13 cellular contexts compared by ENCODE assay signal in the genomic region with DNA sequence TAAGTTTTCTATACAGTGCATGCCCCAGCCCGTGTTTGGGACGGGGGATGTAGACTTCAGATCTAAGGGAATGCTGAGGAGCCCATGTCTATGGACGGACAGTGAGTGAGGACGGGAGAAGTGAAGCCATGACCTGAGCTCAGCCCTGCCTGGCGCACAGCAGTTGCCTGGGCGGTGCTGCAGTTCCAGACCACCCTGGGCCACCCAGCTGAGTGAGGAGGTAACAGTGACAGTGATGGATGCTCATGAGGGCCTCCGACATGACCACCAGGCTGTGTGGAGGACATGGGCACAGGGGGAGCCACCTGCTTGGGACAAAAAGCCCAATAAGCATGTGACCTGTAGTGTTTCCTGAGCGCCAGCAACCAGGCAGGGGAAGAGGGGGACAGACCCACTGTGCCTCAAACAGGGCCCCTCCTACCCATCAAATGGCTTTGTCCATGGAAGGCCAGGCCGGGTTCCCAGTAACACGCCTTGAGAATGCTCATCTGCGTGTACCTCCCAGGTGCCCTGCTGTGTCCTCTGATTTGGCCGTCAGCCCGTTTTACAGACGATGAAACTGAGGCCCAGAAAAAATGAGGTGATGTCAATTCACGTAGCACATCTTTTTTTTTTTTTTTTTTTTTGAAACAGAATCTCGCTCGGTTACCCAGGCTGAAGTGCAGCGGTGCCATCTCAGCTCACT. TPM values are rescaled to one million over a fixed set of nuclear protein-coding genes. Genes with fewer than 3 reads are reported as not detected.
A peak's percentile ranks its signal among the peaks of the same experiment; 100 is the strongest.
DNase-seq lines count a peak whose midpoint lies in the region; ATAC-seq, FAIRE-seq and TF ChIP-seq lines count a peak whose summit lies in the region.
"Had no signal": no experiment of that assay in that cellular context is flagged by ENCODE, and none has a peak within 500 bp of the region (broad histone marks: within the 10 kb centered on the region; RNA-seq: fewer than 3 reads in every experiment).

No MANE protein-coding gene starts in this region.

- no peaks in the 10 kb centered on the region for H3K79me2 ChIP-seq in HepG2 (ENCODE audit: insufficient read depth, low read length)

- 96% methylated on average over 14 of the region's 18 CpGs for WGBS in HepG2 (ENCODE audit: low lambda C conversion rate)
- WGBS in right lobe of liver (ENCODE audit: insufficient coverage, low coverage, low lambda C conversion rate, missing lambda C conversion rate) = 92% methylated on average over 11 of the region's 18 CpGs
- 89 to 100% methylated on average over 1 to 18 of the region's 18 CpGs for WGBS in transverse colon (ENCODE audit: low coverage in 1 of 2), 2 donors
- WGBS in testis, 2 donors = 88 to 90% methylated on average over 15 to 18 of the region's 18 CpGs

- H3K36me3 Mint-ChIP-seq in activated naive CD8-positive, alpha-beta T cell treated with anti-CD3 and anti-CD28 coated beads, Interleukin-2, amount 10 ng/mL, durations not matched to agents 7 days and 5 days = peaks cover 30% of the 10 kb centered on the region

- BruUV-seq in HepG2 (replicated peaks; lab: Mats Ljungman, UMichigan) = no TSS peak

- H3K4me1 ChIP-seq in HepG2 (ENCODE audit: insufficient read depth, low read length) (peaks cover 38% of the 10 kb centered on the region), right lobe of liver (peaks cover 0 to 18% (median 0%) of the 10 kb centered on the region in 4 donors), transverse colon (peaks cover 18 to 81% (median 66%) of the 10 kb centered on the region in 4 donors), testis (peaks cover 11% of the 10 kb centered on the region)

- TF ChIP-seq POLR2A in HepG2 (IDR thresholded peaks at IDR 0.05; ENCODE audit: insufficient read depth in 1 of 2, low read depth in 2 of 2, low read length in 2 of 2) (no peak), right lobe of liver (IDR thresholded peaks at IDR 0.05) (no peak), transverse colon (IDR thresholded peaks at IDR 0.05) (no peak), testis (IDR thresholded peaks at IDR 0.05) (no peak)

- CTCF ChIA-PET in HepG2 (lab: Yijun Ruan, JAX; ENCODE audit: low intra/inter-chr PET ratio, low total read pairs) = no interaction called here

- intact Hi-C loops in HepG2 (cut with micrococcal nuclease; ENCODE audit: unreplicated experiment) (no loop called here), right lobe of liver (cut with DNase I) (no loop called here), transverse colon (cut with DNase I; ENCODE audit: low total_unique reads) (no loop called here), testis (cut with DNase I; ENCODE audit: low total_unique reads) (no loop called here)

- no peak for TF ChIP-seq RAD21 in HepG2 (CRISPR knock-in tag; IDR thresholded peaks at IDR 0.05)

- peaks cover 77% of the 10 kb centered on the region for H3K4me1 Mint-ChIP-seq in activated naive CD8-positive, alpha-beta T cell treated with anti-CD3 and anti-CD28 coated beads, Interleukin-2, amount 10 ng/mL, durations not matched to agents 7 days and 5 days

- POLR2A ChIA-PET in HepG2 (lab: Yijun Ruan, JAX) = no interaction called here
- POLR2A ChIA-PET in activated naive CD8-positive, alpha-beta T cell treated with anti-CD3 and anti-CD28 coated beads, Interleukin-2, amount 10 ng/mL, durations not matched to agents 7 days and 5 days (lab: Charles Lee) = interaction anchor here (0.7 to 5.5 kb wide), 4 partner anchors 9 to 68 kb away, joined by 3 to 41 read pairs (median 6); a partner anchor contains a TSS

- no peaks in the 10 kb centered on the region for H4K20me1 ChIP-seq in HepG2 (ENCODE audit: insufficient read depth, low read length)

- H3K27ac Mint-ChIP-seq in activated naive CD8-positive, alpha-beta T cell treated with anti-CD3 and anti-CD28 coated beads, Interleukin-2, amount 10 ng/mL, durations not matched to agents 7 days and 5 days = peak overlapping the region; percentile 77

- H3K4me3 ChIP-seq in HepG2 (replicated peaks in 1 of 3; ENCODE audit: insufficient read depth in 1 of 3, low read depth in 2 of 3, low read length in 3 of 3) (no peak overlapping the region), right lobe of liver (no peak overlapping the region), transverse colon (no peak overlapping the region), testis (no peak overlapping the region)

- H3K4me3 Mint-ChIP-seq in activated naive CD8-positive, alpha-beta T cell treated with anti-CD3 and anti-CD28 coated beads, Interleukin-2, amount 10 ng/mL, durations not matched to agents 7 days and 5 days = peak overlapping the region; percentile 80

- H3K36me3 ChIP-seq in HepG2 (replicated peaks in 1 of 2; ENCODE audit: control insufficient read depth in 1 of 2, insufficient read depth in 2 of 2, low read length in 2 of 2) (peaks cover 18 to 46% of the 10 kb centered on the region in 2 experiments), right lobe of liver (peaks cover 0 to 28% (median 12%) of the 10 kb centered on the region in 4 donors), transverse colon (peaks cover 0 to 16% (median 8%) of the 10 kb centered on the region in 4 donors), testis (ENCODE audit: low read depth, missing control alignments) (no peaks in the 10 kb centered on the region)

- no peaks in the 10 kb centered on the region for H3K27me3 Mint-ChIP-seq in activated naive CD8-positive, alpha-beta T cell treated with anti-CD3 and anti-CD28 coated beads, Interleukin-2, amount 10 ng/mL, durations not matched to agents 7 days and 5 days

- H3K9me3 Mint-ChIP-seq in activated naive CD8-positive, alpha-beta T cell treated with anti-CD3 and anti-CD28 coated beads, Interleukin-2, amount 10 ng/mL, durations not matched to agents 7 days and 5 days = no peaks in the 10 kb centered on the region

- H2AFZ ChIP-seq in HepG2 (ENCODE audit: low read length) = no peak overlapping the region

- H3K27ac ChIP-seq in HepG2 (ENCODE audit: extremely low read length, insufficient read depth, low read length) (no peak overlapping the region), right lobe of liver (no peak overlapping the region), transverse colon (peak overlapping the region in 3 of 4 donors; percentile 3 to 92 (median 52)), testis (no peak overlapping the region)
- H3K27ac ChIP-seq: HL-60 had no signal

- TF ChIP-seq EP300 in HepG2 (IDR thresholded peaks at IDR 0.05; ENCODE audit: low read depth in 2 of 2, low read length in 2 of 2) (no peak), HepG2 (CRISPR knock-in tag; IDR thresholded peaks at IDR 0.05; ENCODE audit: borderline replicate concordance) (no peak), transverse colon (IDR thresholded peaks at IDR 0.05; ENCODE audit: low read depth) (no peak)

- no peaks in the 10 kb centered on the region for H3K9me3 ChIP-seq in HepG2 (ENCODE audit: low read length)
- no peaks in the 10 kb centered on the region for H3K9me3 ChIP-seq in right lobe of liver
- H3K9me3 ChIP-seq in transverse colon = no peaks in the 10 kb centered on the region
- H3K9me3 ChIP-seq in testis = no peaks in the 10 kb centered on the region

- no peak overlapping the region for H3K9ac ChIP-seq in HepG2 (ENCODE audit: insufficient read depth, low read depth, low read length)

- no peak for FAIRE-seq in HepG2 (lab: Jason Lieb, UNC)
- FAIRE-seq: colon had no signal

- ATAC-seq in HepG2 (no peak), right lobe of liver (no peak)
- no peak for ATAC-seq in activated naive CD8-positive, alpha-beta T cell treated with anti-CD3 and anti-CD28 coated beads, Interleukin-2, amount 10 ng/mL, durations not matched to agents 7 days and 5 days (ENCODE audit: low read depth)

- DNase-seq in HepG2 (ENCODE audit: low spot score) (no peak), right lobe of liver (no peak), transverse colon (no peak), testis (no peak), NCI-H1417 (lab: John Stamatoyannopoulos, UW) (no peak)
- DNase-seq in activated naive CD8-positive, alpha-beta T cell treated with anti-CD3 and anti-CD28 coated beads, Interleukin-2, amount 10 ng/mL, durations not matched to agents 7 days and 5 days = no peak
- DNase-seq: amygdala, HCEC 1CT, NCI-H1930, NCI-H526 had no signal

- no peaks in the 10 kb centered on the region for H3K27me3 ChIP-seq in HepG2 (ENCODE audit: control insufficient read depth in 1 of 2, insufficient read depth in 2 of 2, low read length in 2 of 2)
- H3K27me3 ChIP-seq in right lobe of liver = no peaks in the 10 kb centered on the region
- no peaks in the 10 kb centered on the region for H3K27me3 ChIP-seq in transverse colon
- H3K27me3 ChIP-seq in testis = no peaks in the 10 kb centered on the region

- in situ Hi-C loops in HepG2 (cut with HindIII; ENCODE audit: extremely low pct_ligation_motif_present, low pct_unique_long_range_greater_than_20kb) = no loop called here
- in situ Hi-C loops in transverse colon (cut with MboI; ENCODE audit: low pct_ligation_motif_present in 1 of 4, low pct_unique_long_range_greater_than_20kb in 1 of 4, low sequenced_read_pairs in 3 of 4) = no loop called here

- H3K4me2 ChIP-seq in HepG2 (ENCODE audit: low read depth, low read length) = no peak overlapping the region

- TF ChIP-seq CTCF in HepG2 (CRISPR knock-in tag; IDR thresholded peaks at IDR 0.05) = no peak
- TF ChIP-seq CTCF in right lobe of liver (IDR thresholded peaks at IDR 0.05) = no peak
- TF ChIP-seq CTCF in transverse colon (IDR thresholded peaks at IDR 0.05) = no peak
- TF ChIP-seq CTCF in testis (IDR thresholded peaks at IDR 0.05) = no peak

RNA-seq across cellular contexts. Expression of a gene that starts 22.6 kb away (rescaled TPM):
- 78.0 and 81.4 TPM in 2 replicates for total RNA-seq in HepG2 (2016; rRNA removed; fragmentation: Illumina TruSeq; extraction: Trizol)
- 40.9 and 41.1 TPM in 2 replicates for total RNA-seq in HepG2 (2016; cell fraction: cytosol; rRNA removed; fragmentation: Illumina TruSeq; extraction: Trizol; ENCODE audit: low read depth)
- 74.5 and 94.1 TPM in 2 replicates for total RNA-seq in HepG2 (2016; cell fraction: insoluble cytoplasmic fraction; rRNA removed; fragmentation: Illumina TruSeq; extraction: Trizol)
- 33.6 and 34.5 TPM in 2 replicates for total RNA-seq in HepG2 (2016; cell fraction: membrane; rRNA removed; fragmentation: Illumina TruSeq; extraction: Trizol)
- 36.2 and 36.7 TPM in 2 replicates for total RNA-seq in HepG2 (2016; cell fraction: nucleus; rRNA removed; fragmentation: Illumina TruSeq; extraction: Trizol)
- polyA plus RNA-seq in HepG2 (2011; rRNA removed) = 54.3 and 58.4 TPM in 2 replicates
- polyA plus RNA-seq in HepG2 (2011; cell fraction: cytosol; rRNA removed) = 53.5 and 96.5 TPM in 2 replicates
- polyA plus RNA-seq in HepG2 (2011; cell fraction: nucleus; rRNA removed) = 112 and 135 TPM in 2 replicates
- 35.5 and 41.6 TPM in 2 replicates for polyA plus RNA-seq in HepG2 (2012)
- polyA plus RNA-seq in HepG2 (2016; cell fraction: cytosol; fragmentation: Illumina TruSeq; extraction: Trizol; ENCODE audit: low read depth) = 38.2 and 39.1 TPM in 2 replicates
- 86.7 and 88.4 TPM in 2 replicates for polyA plus RNA-seq in HepG2 (2016; cell fraction: insoluble cytoplasmic fraction; fragmentation: Illumina TruSeq; extraction: Trizol; ENCODE audit: low read depth)
- 28.0 and 28.7 TPM in 2 replicates for polyA plus RNA-seq in HepG2 (2016; cell fraction: membrane; fragmentation: Illumina TruSeq; extraction: Trizol; ENCODE audit: low read depth)
- polyA plus RNA-seq in HepG2 (2016; cell fraction: nucleus; fragmentation: Illumina TruSeq; extraction: Trizol; ENCODE audit: insufficient read depth, low read depth) = 63.0 and 67.6 TPM in 2 replicates
- 91.2 and 148 TPM in 2 replicates for polyA minus RNA-seq in HepG2 (2011; rRNA and poly(A)+ RNA removed; ENCODE audit: low replicate concordance)
- polyA minus RNA-seq in HepG2 (2011; cell fraction: cytosol; rRNA and poly(A)+ RNA removed) = 26.7 and 28.8 TPM in 2 replicates
- polyA minus RNA-seq in HepG2 (2011; cell fraction: nucleus; rRNA and poly(A)+ RNA removed) = 18.2 and 20.6 TPM in 2 replicates
- 10 to 100 TPM; 16.2 to 31.9 (median 23.2) TPM for total RNA-seq in right lobe of liver
- total RNA-seq in activated naive CD8-positive, alpha-beta T cell treated with anti-CD3 and anti-CD28 coated beads, Interleukin-2, amount 10 ng/mL, durations not matched to agents 7 days and 5 days = 100 to 1,000 TPM; 122 to 125 TPM
- total RNA-seq in transverse colon = 100 to 1,000 TPM in 1 of 4 donors, 10 to 100 TPM in 3; 56.5 to 105 (median 74.4) TPM
- 100 to 1,000 TPM; 145 to 151 TPM for total RNA-seq in testis
- 241 TPM for polyA plus RNA-seq in testis (ENCODE audit: insufficient read depth, low read depth, low replicate concordance)

RNA-seq across cellular contexts. Expression of a gene that starts 23.3 kb away (rescaled TPM):
- total RNA-seq in HepG2 (2016; rRNA removed; fragmentation: Illumina TruSeq; extraction: Trizol) = 0.51 and 0.82 TPM in 2 replicates
- 1.1 and 1.6 TPM in 2 replicates for total RNA-seq in HepG2 (2016; cell fraction: cytosol; rRNA removed; fragmentation: Illumina TruSeq; extraction: Trizol; ENCODE audit: low read depth)
- 0.43 and 0.97 TPM in 2 replicates for total RNA-seq in HepG2 (2016; cell fraction: insoluble cytoplasmic fraction; rRNA removed; fragmentation: Illumina TruSeq; extraction: Trizol)
- total RNA-seq in HepG2 (2016; cell fraction: membrane; rRNA removed; fragmentation: Illumina TruSeq; extraction: Trizol) = 0.56 and 0.79 TPM in 2 replicates
- 0.78 and 1.3 TPM in 2 replicates for total RNA-seq in HepG2 (2016; cell fraction: nucleus; rRNA removed; fragmentation: Illumina TruSeq; extraction: Trizol)
- 0.64 and 0.66 TPM in 2 replicates for polyA plus RNA-seq in HepG2 (2011; rRNA removed)
- polyA plus RNA-seq in HepG2 (2011; cell fraction: cytosol; rRNA removed) = 0.69 and 0.98 TPM in 2 replicates
- 1.2 and 1.3 TPM in 2 replicates for polyA plus RNA-seq in HepG2 (2011; cell fraction: nucleus; rRNA removed)
- polyA plus RNA-seq in HepG2 (2012) = 0.49 and 0.83 TPM in 2 replicates
- polyA plus RNA-seq in HepG2 (2016; cell fraction: cytosol; fragmentation: Illumina TruSeq; extraction: Trizol; ENCODE audit: low read depth) = 0.18 and 0.40 TPM in 2 replicates
- 0.44 and 0.60 TPM in 2 replicates for polyA plus RNA-seq in HepG2 (2016; cell fraction: insoluble cytoplasmic fraction; fragmentation: Illumina TruSeq; extraction: Trizol; ENCODE audit: low read depth)
- polyA plus RNA-seq in HepG2 (2016; cell fraction: membrane; fragmentation: Illumina TruSeq; extraction: Trizol; ENCODE audit: low read depth) = 0.39 and 0.42 TPM in 2 replicates
- 0.57 and 2.1 TPM in 2 replicates for polyA plus RNA-seq in HepG2 (2016; cell fraction: nucleus; fragmentation: Illumina TruSeq; extraction: Trizol; ENCODE audit: insufficient read depth, low read depth)
- 0.84 and 1.8 TPM in 2 replicates for polyA minus RNA-seq in HepG2 (2011; rRNA and poly(A)+ RNA removed; ENCODE audit: low replicate concordance)
- polyA minus RNA-seq in HepG2 (2011; cell fraction: cytosol; rRNA and poly(A)+ RNA removed) = 0.44 and 0.99 TPM in 2 replicates
- polyA minus RNA-seq in HepG2 (2011; cell fraction: nucleus; rRNA and poly(A)+ RNA removed) = 1.4 and 1.7 TPM in 2 replicates
- 1 to 10 TPM; 2.5 to 5.9 (median 3.1) TPM for total RNA-seq in right lobe of liver
- total RNA-seq in activated naive CD8-positive, alpha-beta T cell treated with anti-CD3 and anti-CD28 coated beads, Interleukin-2, amount 10 ng/mL, durations not matched to agents 7 days and 5 days = 1 to 10 TPM; 1.5 to 2.3 TPM
- 10 to 100 TPM in 2 of 4 donors, 1 to 10 TPM in 1, under 1 TPM in 1; 0.40 to 22.7 (median 12.2) TPM for total RNA-seq in transverse colon
- total RNA-seq in testis = 1 to 10 TPM in 1 of 2 donors, under 1 TPM in 1; 0.71 to 1.9 TPM
- 3.0 TPM for polyA plus RNA-seq in testis (ENCODE audit: insufficient read depth, low read depth, low replicate concordance)
- total RNA-seq: RPMI7951 had no signal

RNA-seq across cellular contexts. Expression of a gene that starts 30.0 kb away (rescaled TPM):
- total RNA-seq in HepG2 (2016; rRNA removed; fragmentation: Illumina TruSeq; extraction: Trizol) (1.7 and 10.1 TPM in 2 replicates), right lobe of liver (10 to 100 TPM in 3 of 6 experiments, 1 to 10 TPM in 3; 5.3 to 18.0 (median 10.9) TPM), transverse colon (100 to 1,000 TPM in 1 of 4 donors, 10 to 100 TPM in 3; 26.2 to 119 (median 57.4) TPM), testis (10 to 100 TPM; 19.9 TPM)
- total RNA-seq in HepG2 (2016; cell fraction: cytosol; rRNA removed; fragmentation: Illumina TruSeq; extraction: Trizol; ENCODE audit: low read depth) = 2.9 TPM in 2 replicates
- 2.5 and 10.4 TPM in 2 replicates for total RNA-seq in HepG2 (2016; cell fraction: insoluble cytoplasmic fraction; rRNA removed; fragmentation: Illumina TruSeq; extraction: Trizol)
- 3.9 and 4.3 TPM in 2 replicates for total RNA-seq in HepG2 (2016; cell fraction: membrane; rRNA removed; fragmentation: Illumina TruSeq; extraction: Trizol)
- 12.9 and 16.5 TPM in 2 replicates for total RNA-seq in HepG2 (2016; cell fraction: nucleus; rRNA removed; fragmentation: Illumina TruSeq; extraction: Trizol)
- polyA plus RNA-seq in HepG2 (2011; rRNA removed) (3.0 and 3.3 TPM in 2 replicates), testis (ENCODE audit: insufficient read depth, low read depth, low replicate concordance) (42.1 TPM)
- 0.79 and 1.6 TPM in 2 replicates for polyA plus RNA-seq in HepG2 (2011; cell fraction: cytosol; rRNA removed)
- 33.2 and 45.9 TPM in 2 replicates for polyA plus RNA-seq in HepG2 (2011; cell fraction: nucleus; rRNA removed)
- polyA plus RNA-seq in HepG2 (2012) = 4.9 and 5.2 TPM in 2 replicates
- polyA plus RNA-seq in HepG2 (2016; cell fraction: cytosol; fragmentation: Illumina TruSeq; extraction: Trizol; ENCODE audit: low read depth) = 4.8 and 4.9 TPM in 2 replicates
- 3.3 and 3.5 TPM in 2 replicates for polyA plus RNA-seq in HepG2 (2016; cell fraction: insoluble cytoplasmic fraction; fragmentation: Illumina TruSeq; extraction: Trizol; ENCODE audit: low read depth)
- 4.3 and 6.1 TPM in 2 replicates for polyA plus RNA-seq in HepG2 (2016; cell fraction: membrane; fragmentation: Illumina TruSeq; extraction: Trizol; ENCODE audit: low read depth)
- polyA plus RNA-seq in HepG2 (2016; cell fraction: nucleus; fragmentation: Illumina TruSeq; extraction: Trizol; ENCODE audit: insufficient read depth, low read depth) = 61.4 and 74.8 TPM in 2 replicates
- 0.14 and 0.50 TPM in 2 replicates for polyA minus RNA-seq in HepG2 (2011; rRNA and poly(A)+ RNA removed; ENCODE audit: low replicate concordance)
- polyA minus RNA-seq in HepG2 (2011; cell fraction: cytosol; rRNA and poly(A)+ RNA removed) = not detected in 2 replicates
- polyA minus RNA-seq in HepG2 (2011; cell fraction: nucleus; rRNA and poly(A)+ RNA removed) = 3.1 and 4.0 TPM in 2 replicates
- total RNA-seq in activated naive CD8-positive, alpha-beta T cell treated with anti-CD3 and anti-CD28 coated beads, Interleukin-2, amount 10 ng/mL, durations not matched to agents 7 days and 5 days = 1 to 10 TPM; 1.6 to 2.4 TPM

RNA-seq across cellular contexts. Expression of a gene that starts 33.2 kb away (rescaled TPM):
- total RNA-seq in HepG2 (2016; rRNA removed; fragmentation: Illumina TruSeq; extraction: Trizol) = 1.5 and 1.6 TPM in 2 replicates
- total RNA-seq in HepG2 (2016; cell fraction: cytosol; rRNA removed; fragmentation: Illumina TruSeq; extraction: Trizol; ENCODE audit: low read depth) = 1.2 TPM in 2 replicates
- total RNA-seq in HepG2 (2016; cell fraction: insoluble cytoplasmic fraction; rRNA removed; fragmentation: Illumina TruSeq; extraction: Trizol) = 1.2 and 1.4 TPM in 2 replicates
- 1.8 and 1.9 TPM in 2 replicates for total RNA-seq in HepG2 (2016; cell fraction: membrane; rRNA removed; fragmentation: Illumina TruSeq; extraction: Trizol)
- 2.2 and 3.7 TPM in 2 replicates for total RNA-seq in HepG2 (2016; cell fraction: nucleus; rRNA removed; fragmentation: Illumina TruSeq; extraction: Trizol)
- 0.62 and 0.74 TPM in 2 replicates for polyA plus RNA-seq in HepG2 (2011; rRNA removed)
- polyA plus RNA-seq in HepG2 (2011; cell fraction: cytosol; rRNA removed) = 0.22 and 0.24 TPM in 2 replicates
- 3.3 and 4.2 TPM in 2 replicates for polyA plus RNA-seq in HepG2 (2011; cell fraction: nucleus; rRNA removed)
- polyA plus RNA-seq in HepG2 (2012) = 5.1 and 5.6 TPM in 2 replicates
- polyA plus RNA-seq in HepG2 (2016; cell fraction: cytosol; fragmentation: Illumina TruSeq; extraction: Trizol; ENCODE audit: low read depth) = 0.41 and 0.69 TPM in 2 replicates
- 4.8 and 6.1 TPM in 2 replicates for polyA plus RNA-seq in HepG2 (2016; cell fraction: insoluble cytoplasmic fraction; fragmentation: Illumina TruSeq; extraction: Trizol; ENCODE audit: low read depth)
- 0.89 and 1.1 TPM in 2 replicates for polyA plus RNA-seq in HepG2 (2016; cell fraction: membrane; fragmentation: Illumina TruSeq; extraction: Trizol; ENCODE audit: low read depth)
- polyA plus RNA-seq in HepG2 (2016; cell fraction: nucleus; fragmentation: Illumina TruSeq; extraction: Trizol; ENCODE audit: insufficient read depth, low read depth) = 11.5 and 11.7 TPM in 2 replicates
- 0.98 and 1.4 TPM in 2 replicates for polyA minus RNA-seq in HepG2 (2011; rRNA and poly(A)+ RNA removed; ENCODE audit: low replicate concordance)
- polyA minus RNA-seq in HepG2 (2011; cell fraction: cytosol; rRNA and poly(A)+ RNA removed) = 1.8 and 2.5 TPM in 2 replicates
- 1.5 and 1.8 TPM in 2 replicates for polyA minus RNA-seq in HepG2 (2011; cell fraction: nucleus; rRNA and poly(A)+ RNA removed)
- 1 to 10 TPM; 4.0 to 8.5 (median 5.5) TPM for total RNA-seq in right lobe of liver
- 10 to 100 TPM; 49.7 TPM for total RNA-seq in activated naive CD8-positive, alpha-beta T cell treated with anti-CD3 and anti-CD28 coated beads, Interleukin-2, amount 10 ng/mL, durations not matched to agents 7 days and 5 days
- total RNA-seq in transverse colon = 10 to 100 TPM; 12.2 to 54.7 (median 30.0) TPM
- 10 to 100 TPM; 32.8 to 33.1 TPM for total RNA-seq in testis
- 15.7 TPM for polyA plus RNA-seq in testis (ENCODE audit: insufficient read depth, low read depth, low replicate concordance)

RNA-seq across cellular contexts. Expression of a gene that starts 45.3 kb away (rescaled TPM):
- total RNA-seq in HepG2 (2016; rRNA removed; fragmentation: Illumina TruSeq; extraction: Trizol) = 124 and 225 TPM in 2 replicates
- total RNA-seq in HepG2 (2016; cell fraction: cytosol; rRNA removed; fragmentation: Illumina TruSeq; extraction: Trizol; ENCODE audit: low read depth) = 222 and 258 TPM in 2 replicates
- 102 and 228 TPM in 2 replicates for total RNA-seq in HepG2 (2016; cell fraction: insoluble cytoplasmic fraction; rRNA removed; fragmentation: Illumina TruSeq; extraction: Trizol)
- 261 and 289 TPM in 2 replicates for total RNA-seq in HepG2 (2016; cell fraction: membrane; rRNA removed; fragmentation: Illumina TruSeq; extraction: Trizol)
- 141 and 165 TPM in 2 replicates for total RNA-seq in HepG2 (2016; cell fraction: nucleus; rRNA removed; fragmentation: Illumina TruSeq; extraction: Trizol)
- 121 and 149 TPM in 2 replicates for polyA plus RNA-seq in HepG2 (2011; rRNA removed)
- polyA plus RNA-seq in HepG2 (2011; cell fraction: cytosol; rRNA removed) = 105 and 151 TPM in 2 replicates
- polyA plus RNA-seq in HepG2 (2011; cell fraction: nucleus; rRNA removed) = 256 and 257 TPM in 2 replicates
- 143 and 177 TPM in 2 replicates for polyA plus RNA-seq in HepG2 (2012)
- polyA plus RNA-seq in HepG2 (2016; cell fraction: cytosol; fragmentation: Illumina TruSeq; extraction: Trizol; ENCODE audit: low read depth) = 245 and 266 TPM in 2 replicates
- 107 and 130 TPM in 2 replicates for polyA plus RNA-seq in HepG2 (2016; cell fraction: insoluble cytoplasmic fraction; fragmentation: Illumina TruSeq; extraction: Trizol; ENCODE audit: low read depth)
- 257 and 263 TPM in 2 replicates for polyA plus RNA-seq in HepG2 (2016; cell fraction: membrane; fragmentation: Illumina TruSeq; extraction: Trizol; ENCODE audit: low read depth)
- polyA plus RNA-seq in HepG2 (2016; cell fraction: nucleus; fragmentation: Illumina TruSeq; extraction: Trizol; ENCODE audit: insufficient read depth, low read depth) = 289 and 295 TPM in 2 replicates
- 0.65 and 115 TPM in 2 replicates for polyA minus RNA-seq in HepG2 (2011; rRNA and poly(A)+ RNA removed; ENCODE audit: low replicate concordance)
- 72.8 and 82.9 TPM in 2 replicates for polyA minus RNA-seq in HepG2 (2011; cell fraction: cytosol; rRNA and poly(A)+ RNA removed)
- 27.6 and 29.2 TPM in 2 replicates for polyA minus RNA-seq in HepG2 (2011; cell fraction: nucleus; rRNA and poly(A)+ RNA removed)
- total RNA-seq in right lobe of liver = 100 to 1,000 TPM; 123 to 335 (median 245) TPM
- 10 to 100 TPM; 19.8 to 24.4 TPM for total RNA-seq in activated naive CD8-positive, alpha-beta T cell treated with anti-CD3 and anti-CD28 coated beads, Interleukin-2, amount 10 ng/mL, durations not matched to agents 7 days and 5 days
- 100 to 1,000 TPM; 425 to 562 (median 519) TPM for total RNA-seq in transverse colon
- total RNA-seq in testis = 10 to 100 TPM; 52.8 to 76.9 TPM
- 130 TPM for polyA plus RNA-seq in testis (ENCODE audit: insufficient read depth, low read depth, low replicate concordance)

Comparison
In these comparisons a context has a peak if more than half of its experiments do, and no peak if none do; other contexts are left out.
1. H3K27ac ChIP-seq: peak in transverse colon (3 of 4); none in HepG2 (single experiment), right lobe of liver (0 of 3) and testis (0 of 2).